Comparison of ENCODE assay signal across 14 cellular contexts in genomic region chr12:120186654-120187053, GRCh38. TPM values are rescaled to one million over a fixed set of nuclear protein-coding genes. Genes with fewer than 3 reads are reported as not detected.
DNase-seq lines count a peak whose midpoint lies in the region; ATAC-seq and TF ChIP-seq lines count a peak whose summit lies in the region.
"Had no signal": no experiment of that assay in that cellular context is flagged by ENCODE, and none has a peak within 500 bp of the region (broad histone marks: within the 10 kb centered on the region; RNA-seq: fewer than 3 reads in every experiment).

No MANE protein-coding gene starts in this region.

- CTCF ChIA-PET in activated CD8-positive, alpha-beta T cell treated with anti-CD3 and anti-CD28 coated beads for 36 hours (lab: Charles Lee) = interaction anchor here (0.6 to 3.5 kb wide), 2 partner anchors 14 to 314 kb away, joined by 3 to 15 read pairs; no protein-coding TSS in a partner anchor
- CTCF ChIA-PET in activated CD8-positive, alpha-beta T cell treated with anti-CD3 and anti-CD28 coated beads, Interleukin-2, amount 10 ng/mL, durations not matched to agents 7 days and 5 days (lab: Charles Lee) = no interaction called here
- CTCF ChIA-PET in IMR-90 (lab: Yijun Ruan, JAX) = interaction anchor here (0.7 kb wide), 1 partner anchor 11 kb away, joined by 4 read pairs; no protein-coding TSS in a partner anchor

- no peak overlapping the region for H3K4ac ChIP-seq in IMR-90 (ENCODE audit: low read depth, low read length)

- WGBS in IMR-90 (ENCODE audit: extremely low coverage in 2 of 2, insufficient read length in 1 of 2), 2 experiments = 100% methylated on average over 1 of the region's 4 CpGs; no CpG with 5 or more reads in 1 of the 2 experiments

- H2AK9ac ChIP-seq in IMR-90 (replicated peaks; ENCODE audit: low read depth, low read length, poor library complexity) = peak overlapping the region; percentile 37

- no peak overlapping the region for H3K18ac ChIP-seq in IMR-90 (ENCODE audit: low read depth, low read length)

- no peaks in the 10 kb centered on the region for H3K27me3 Mint-ChIP-seq in activated CD8-positive, alpha-beta T cell treated with anti-CD3 and anti-CD28 coated beads for 36 hours
- H3K27me3 Mint-ChIP-seq in activated CD8-positive, alpha-beta T cell treated with anti-CD3 and anti-CD28 coated beads, Interleukin-2, amount 10 ng/mL, durations not matched to agents 7 days and 5 days (ENCODE audit: low read depth) = no peaks in the 10 kb centered on the region
- no peaks in the 10 kb centered on the region for H3K27me3 Mint-ChIP-seq in CD14-positive monocyte (ENCODE audit: low read depth in 3 of 3)
- no peaks in the 10 kb centered on the region for H3K27me3 Mint-ChIP-seq in dendritic cell treated with granulocyte-macrophage colony-stimulating factor and Interleukin-4, amounts not matched to agents 40 ng/mL and 50 ng/mL, for 4 days
- H3K27me3 Mint-ChIP-seq: CD8-positive, alpha-beta memory T cell had no signal

- no peak overlapping the region for H2BK5ac ChIP-seq in IMR-90 (ENCODE audit: low read depth, low read length, poor library complexity, severe bottlenecking)

- TF ChIP-seq CTCF in activated CD8-positive, alpha-beta T cell treated with anti-CD3 and anti-CD28 coated beads for 36 hours (IDR thresholded peaks at IDR 0.05) = no peak
- TF ChIP-seq CTCF in CD14-positive monocyte (IDR thresholded peaks at IDR 0.05) (no peak), IMR-90 (conservative IDR thresholded peaks at IDR 0.05; ENCODE audit: low read depth, low read length) (no peak), left lung (IDR thresholded peaks at IDR 0.05) (no peak)

- H3K9me3 Mint-ChIP-seq in activated CD8-positive, alpha-beta T cell treated with anti-CD3 and anti-CD28 coated beads for 36 hours = no peaks in the 10 kb centered on the region
- H3K9me3 Mint-ChIP-seq in activated CD8-positive, alpha-beta T cell treated with anti-CD3 and anti-CD28 coated beads, Interleukin-2, amount 10 ng/mL, durations not matched to agents 7 days and 5 days (ENCODE audit: insufficient read depth) = no peaks in the 10 kb centered on the region
- H3K9me3 Mint-ChIP-seq in CD14-positive monocyte = no peaks in the 10 kb centered on the region
- H3K9me3 Mint-ChIP-seq in dendritic cell treated with granulocyte-macrophage colony-stimulating factor and Interleukin-4, amounts not matched to agents 40 ng/mL and 50 ng/mL, for 4 days = no peaks in the 10 kb centered on the region
- H3K9me3 Mint-ChIP-seq: CD8-positive, alpha-beta memory T cell had no signal

- no peak overlapping the region for H3K9ac ChIP-seq in IMR-90 (ENCODE audit: low read depth, low read length)

- no peak overlapping the region for H2BK20ac ChIP-seq in IMR-90 (ENCODE audit: low read depth, low read length)

- H3K56ac ChIP-seq in IMR-90 (ENCODE audit: extremely low read depth, insufficient read depth, low read length) = no peak overlapping the region

- POLR2A ChIA-PET in activated CD8-positive, alpha-beta T cell treated with anti-CD3 and anti-CD28 coated beads for 36 hours (lab: Charles Lee) = interaction anchor here (0.7 to 7.3 kb wide), 4 partner anchors 9 to 26 kb away, joined by 3 to 53 read pairs (median 3); partner anchors contain the start of gene RPLP0
- POLR2A ChIA-PET in activated CD8-positive, alpha-beta T cell treated with anti-CD3 and anti-CD28 coated beads, Interleukin-2, amount 10 ng/mL, durations not matched to agents 7 days and 5 days (lab: Charles Lee) = interaction anchor here (2.4 kb wide), 1 partner anchor 14 kb away, joined by 17 read pairs; the partner anchor contains the start of gene RPLP0
- POLR2A ChIA-PET in IMR-90 (lab: Charles Lee; ENCODE audit: unreplicated experiment) = no interaction called here

- no peak overlapping the region for H2AK5ac ChIP-seq in IMR-90 (ENCODE audit: low read depth, low read length)

- H3K4me1 ChIP-seq in IMR-90 (ENCODE audit: control insufficient read depth, insufficient read depth, low read length) = peaks cover 8% of the 10 kb centered on the region
- H3K4me1 ChIP-seq in left lung = no peaks in the 10 kb centered on the region

- H3K36me3 Mint-ChIP-seq in activated CD8-positive, alpha-beta T cell treated with anti-CD3 and anti-CD28 coated beads for 36 hours (ENCODE audit: low read depth) = peaks cover 66% of the 10 kb centered on the region
- H3K36me3 Mint-ChIP-seq in activated CD8-positive, alpha-beta T cell treated with anti-CD3 and anti-CD28 coated beads, Interleukin-2, amount 10 ng/mL, durations not matched to agents 7 days and 5 days (ENCODE audit: low read depth) = peaks cover 67% of the 10 kb centered on the region
- H3K36me3 Mint-ChIP-seq in CD14-positive monocyte = peaks cover 69 to 87% of the 10 kb centered on the region in 2 donors
- peaks cover 93% of the 10 kb centered on the region for H3K36me3 Mint-ChIP-seq in dendritic cell treated with granulocyte-macrophage colony-stimulating factor and Interleukin-4, amounts not matched to agents 40 ng/mL and 50 ng/mL, for 4 days (ENCODE audit: low read depth)

- H3K23ac ChIP-seq in IMR-90 (ENCODE audit: low read depth, low read length) = no peak overlapping the region

- H3K79me1 ChIP-seq in IMR-90 (ENCODE audit: low read depth in 1 of 2, low read length in 2 of 2) = peaks cover 32 to 77% of the 10 kb centered on the region in 2 experiments

- H3K4me3 Mint-ChIP-seq in activated CD8-positive, alpha-beta T cell treated with anti-CD3 and anti-CD28 coated beads for 36 hours = no peak overlapping the region
- H3K4me3 Mint-ChIP-seq in activated CD8-positive, alpha-beta T cell treated with anti-CD3 and anti-CD28 coated beads, Interleukin-2, amount 10 ng/mL, durations not matched to agents 7 days and 5 days = no peak overlapping the region
- H3K4me3 Mint-ChIP-seq in CD14-positive monocyte = no peak overlapping the region
- H3K4me3 Mint-ChIP-seq in dendritic cell treated with granulocyte-macrophage colony-stimulating factor and Interleukin-4, amounts not matched to agents 40 ng/mL and 50 ng/mL, for 4 days = no peak overlapping the region
- H3K4me3 Mint-ChIP-seq: CD8-positive, alpha-beta memory T cell had no signal

- H3K14ac ChIP-seq in IMR-90 (replicated peaks; ENCODE audit: low read depth, low read length) = no peak overlapping the region

- no peak for DNase-seq in activated CD8-positive, alpha-beta T cell treated with anti-CD3 and anti-CD28 coated beads for 36 hours
- no peak for DNase-seq in activated CD8-positive, alpha-beta T cell treated with anti-CD3 and anti-CD28 coated beads, Interleukin-2, amount 10 ng/mL, durations not matched to agents 7 days and 5 days
- DNase-seq in CD14-positive monocyte (ENCODE audit: low spot score) (no peak), IMR-90 (no peak), left lung (no peak), AML-193 (lab: John Stamatoyannopoulos, UW) (no peak)
- DNase-seq: 8988T; CD8-positive, alpha-beta memory T cell; GF-D8 had no signal

- H3K27ac ChIP-seq in IMR-90 (ENCODE audit: insufficient read depth, low read length) = no peak overlapping the region
- no peak overlapping the region for H3K27ac ChIP-seq in left lung
- H3K27ac ChIP-seq: BLaER1 treated with 17β-estradiol and CSF1 and Interleukin-3, amounts not matched to agents 10 nM and 100 nM; HL-60 had no signal

- H3K36me3 ChIP-seq in IMR-90 (ENCODE audit: control insufficient read depth, insufficient read depth, low read length) = peaks cover 50% of the 10 kb centered on the region
- peaks cover 9 to 89% of the 10 kb centered on the region in 2 donors for H3K36me3 ChIP-seq in left lung

- no peak overlapping the region for H4K5ac ChIP-seq in IMR-90 (ENCODE audit: low read depth, low read length)

- H3K4me2 ChIP-seq in IMR-90 (ENCODE audit: low read depth, low read length) = no peak overlapping the region

- intact Hi-C loops in activated CD8-positive, alpha-beta T cell treated with anti-CD3 and anti-CD28 coated beads for 36 hours (cut with micrococcal nuclease) = no loop called here
- intact Hi-C loops in CD14-positive monocyte (cut with micrococcal nuclease) = no loop called here
- intact Hi-C loops in IMR-90 (cut with micrococcal nuclease) = no loop called here
- intact Hi-C loops in dendritic cell treated with granulocyte-macrophage colony-stimulating factor and Interleukin-4, amounts not matched to agents 40 ng/mL and 50 ng/mL, for 4 days (cut with micrococcal nuclease) = no loop called here
- intact Hi-C loops in left lung (cut with DNase I) = no loop called here

- TF ChIP-seq POLR2A in IMR-90 (IDR thresholded peaks at IDR 0.05; ENCODE audit: low read depth, low read length) = no peak

- no peak overlapping the region for H2AFZ ChIP-seq in IMR-90 (replicated peaks; ENCODE audit: low read length, poor library complexity)

- H2BK120ac ChIP-seq in IMR-90 (ENCODE audit: low read depth, low read length) = no peak overlapping the region

- no peak overlapping the region for H4K91ac ChIP-seq in IMR-90 (ENCODE audit: insufficient read depth, low read depth, low read length)

- peaks cover 16% of the 10 kb centered on the region for H3K4me1 Mint-ChIP-seq in activated CD8-positive, alpha-beta T cell treated with anti-CD3 and anti-CD28 coated beads for 36 hours (ENCODE audit: low read depth)
- H3K4me1 Mint-ChIP-seq in activated CD8-positive, alpha-beta T cell treated with anti-CD3 and anti-CD28 coated beads, Interleukin-2, amount 10 ng/mL, durations not matched to agents 7 days and 5 days (ENCODE audit: low read depth) = peaks cover 8% of the 10 kb centered on the region
- H3K4me1 Mint-ChIP-seq in CD14-positive monocyte = peaks cover 7% of the 10 kb centered on the region
- H3K4me1 Mint-ChIP-seq in dendritic cell treated with granulocyte-macrophage colony-stimulating factor and Interleukin-4, amounts not matched to agents 40 ng/mL and 50 ng/mL, for 4 days (ENCODE audit: low read depth) = peaks cover 14% of the 10 kb centered on the region

- H3K9me1 ChIP-seq in IMR-90 (ENCODE audit: insufficient read depth, low read length) = peaks cover 20% of the 10 kb centered on the region

- H3K9me3 ChIP-seq in IMR-90 (ENCODE audit: control insufficient read depth, insufficient read depth, low read length) (no peaks in the 10 kb centered on the region), left lung (no peaks in the 10 kb centered on the region)
- H3K9me3 ChIP-seq: BLaER1 treated with 17β-estradiol and CSF1 and Interleukin-3, amounts not matched to agents 10 nM and 100 nM had no signal

- in situ Hi-C loops in IMR-90 (cut with MboI; ENCODE audit: low sequenced_read_pairs) = no loop called here

- H3K27me3 ChIP-seq in IMR-90 (ENCODE audit: control insufficient read depth, insufficient read depth, low read length) (no peaks in the 10 kb centered on the region), left lung (no peaks in the 10 kb centered on the region)
- H3K27me3 ChIP-seq: BLaER1 treated with 17β-estradiol and CSF1 and Interleukin-3, amounts not matched to agents 10 nM and 100 nM had no signal

- dilution Hi-C loops in IMR-90 (cut with HindIII; ENCODE audit: low sequenced_read_pairs, unreplicated experiment) = no loop called here

- ATAC-seq in activated CD8-positive, alpha-beta T cell treated with anti-CD3 and anti-CD28 coated beads for 36 hours = no peak
- ATAC-seq in activated CD8-positive, alpha-beta T cell treated with anti-CD3 and anti-CD28 coated beads, Interleukin-2, amount 10 ng/mL, durations not matched to agents 7 days and 5 days = no peak
- ATAC-seq in IMR-90 (ENCODE audit: low read depth) (no peak), left lung (no peak), SK-N-SH treated with all-trans-retinoic acid at 6 μM for 48 hours (no peak)
- ATAC-seq: HCT116 had no signal

- peaks cover 60% of the 10 kb centered on the region for H4K20me1 ChIP-seq in IMR-90 (ENCODE audit: insufficient read depth, low read length)

- no peak overlapping the region for H4K8ac ChIP-seq in IMR-90 (ENCODE audit: low read depth in 2 of 2, low read length in 2 of 2)

- no peak for TF ChIP-seq RAD21 in IMR-90 (IDR thresholded peaks at IDR 0.05; ENCODE audit: low read length)

- no TSS peak for BruUV-seq in IMR-90 (replicated peaks; lab: Mats Ljungman, UMichigan)

- no peak overlapping the region for H3K4me3 ChIP-seq in IMR-90 (ENCODE audit: insufficient read depth, low read depth, low read length)
- no peak overlapping the region for H3K4me3 ChIP-seq in left lung
- H3K4me3 ChIP-seq: BLaER1 treated with 17β-estradiol and CSF1 and Interleukin-3, amounts not matched to agents 10 nM and 100 nM had no signal

- H3K27ac Mint-ChIP-seq in activated CD8-positive, alpha-beta T cell treated with anti-CD3 and anti-CD28 coated beads for 36 hours = peak overlapping the region; percentile 2
- no peak overlapping the region for H3K27ac Mint-ChIP-seq in activated CD8-positive, alpha-beta T cell treated with anti-CD3 and anti-CD28 coated beads, Interleukin-2, amount 10 ng/mL, durations not matched to agents 7 days and 5 days
- H3K27ac Mint-ChIP-seq in CD14-positive monocyte = peak overlapping the region in 4 of 7 donors; percentile 7 to 62 (median 30)
- peak overlapping the region; percentile 41 for H3K27ac Mint-ChIP-seq in dendritic cell treated with granulocyte-macrophage colony-stimulating factor and Interleukin-4, amounts not matched to agents 40 ng/mL and 50 ng/mL, for 4 days

- H2BK15ac ChIP-seq in IMR-90 (ENCODE audit: low read depth, low read length) = no peak overlapping the region

RNA-seq across cellular contexts. Expression of gene GCN1, which starts 7.9 kb away (rescaled TPM):
- 100 to 1,000 TPM; 130 to 137 TPM for total RNA-seq in activated CD8-positive, alpha-beta T cell treated with anti-CD3 and anti-CD28 coated beads for 36 hours
- 100 to 1,000 TPM; 109 to 112 TPM for total RNA-seq in activated CD8-positive, alpha-beta T cell treated with anti-CD3 and anti-CD28 coated beads, Interleukin-2, amount 10 ng/mL, durations not matched to agents 7 days and 5 days
- polyA plus RNA-seq in CD14-positive monocyte = 1 to 10 TPM; 5.0 to 8.3 TPM
- 65.8 and 77.6 TPM in 2 replicates for total RNA-seq in IMR-90 (2012; rRNA removed)
- 57.8 and 76.1 TPM in 2 replicates for polyA plus RNA-seq in IMR-90 (2012; rRNA removed)
- polyA plus RNA-seq in IMR-90 (2012; cell fraction: cytosol; rRNA removed) = 28.3 and 50.4 TPM in 2 replicates
- polyA plus RNA-seq in IMR-90 (2012; cell fraction: nucleus; rRNA removed; ENCODE audit: low replicate concordance) = 74.2 and 147 TPM in 2 replicates
- 10 to 100 TPM; 69.2 to 89.4 TPM for total RNA-seq in left lung

RNA-seq across cellular contexts. Expression of gene RPLP0, which starts 14.3 kb away (rescaled TPM):
- 1,000 to 10,000 TPM; 4,421 to 4,585 TPM for total RNA-seq in activated CD8-positive, alpha-beta T cell treated with anti-CD3 and anti-CD28 coated beads for 36 hours
- total RNA-seq in activated CD8-positive, alpha-beta T cell treated with anti-CD3 and anti-CD28 coated beads, Interleukin-2, amount 10 ng/mL, durations not matched to agents 7 days and 5 days = 1,000 to 10,000 TPM; 2,051 to 2,121 TPM
- polyA plus RNA-seq in CD14-positive monocyte = 100 to 1,000 TPM; 650 to 651 TPM
- total RNA-seq in IMR-90 (2012; rRNA removed) = 4,496 and 5,401 TPM in 2 replicates
- 5,590 and 6,356 TPM in 2 replicates for polyA plus RNA-seq in IMR-90 (2012; rRNA removed)
- polyA plus RNA-seq in IMR-90 (2012; cell fraction: cytosol; rRNA removed) = 2,244 and 4,987 TPM in 2 replicates
- 1,556 and 2,037 TPM in 2 replicates for polyA plus RNA-seq in IMR-90 (2012; cell fraction: nucleus; rRNA removed; ENCODE audit: low replicate concordance)
- total RNA-seq in left lung = 1,000 to 10,000 TPM; 1,565 to 1,940 TPM
